In genomic region chr7:28867181-28867580, GRCh38 we compare ENCODE assay signal across 31 cellular contexts.
"Had no signal": no experiment of that assay in that cellular context is flagged by ENCODE, and none has a peak within 500 bp of the region (broad histone marks: within the 10 kb centered on the region; RNA-seq: fewer than 3 reads in every experiment).

No MANE protein-coding gene starts in this region.

- DNase-seq: activated CD4-positive, alpha-beta memory T cell treated with anti-CD3 and anti-CD28 coated beads for 36 hours; activated CD4-positive, alpha-beta T cell treated with anti-CD3 and anti-CD28 coated beads for 4 hours; activated CD4-positive, alpha-beta T cell treated with anti-CD3 and anti-CD28 coated beads, Interleukin-2, amount 10 ng/mL, durations not matched to agents 24 days and 14 days; activated CD4-positive, alpha-beta T cell treated with anti-CD3 and anti-CD28 coated beads, Interleukin-2, amount 50 U/mL, for 1 hour; activated CD4-positive, alpha-beta T cell treated with anti-CD3 and anti-CD28 coated beads, Interleukin-2, amount 50 U/mL, for 4 hours; activated CD4-positive, CD25-positive, alpha-beta regulatory T cell treated with anti-CD3 and anti-CD28 coated beads, Interleukin-2, amount 50 U/mL, for 72 hours; activated CD8-positive, alpha-beta memory T cell treated with anti-CD3 and anti-CD28 coated beads, Interleukin-2, amount 50 U/mL, for 4 hours; activated CD8-positive, alpha-beta T cell treated with anti-CD3 and anti-CD28 coated beads for 36 hours; activated effector memory CD4-positive, alpha-beta T cell treated with anti-CD3 and anti-CD28 coated beads, Interleukin-2, amount 50 U/mL, for 16 hours; activated gamma-delta T cell treated with Interleukin-2 at 50 U/mL for 16 hours; activated naive CD4-positive, alpha-beta T cell; activated naive CD4-positive, alpha-beta T cell treated with anti-CD3 and anti-CD28 coated beads for 36 hours; activated naive CD4-positive, alpha-beta T cell treated with anti-CD3 and anti-CD28 coated beads, Interleukin-2, amount 50 U/mL, for 16 hours; activated naive CD8-positive, alpha-beta T cell treated with anti-CD3 and anti-CD28 coated beads for 36 hours; activated T-cell treated with anti-CD3 and anti-CD28 coated beads for 4 hours; activated T-cell treated with anti-CD3 and anti-CD28 coated beads, Interleukin-2, amount 50 U/mL, for 1 hour; activated T-cell treated with anti-CD3 and anti-CD28 coated beads, Interleukin-2, amount 50 U/mL, for 4 hours; activated T-cell treated with anti-CD3 and anti-CD28 coated beads, Interleukin-2, amount 50 U/mL, for 72 hours; amygdala; anterior cingulate cortex; caudate nucleus; cerebellar nuclear complex; T-helper 1 cell; T-helper 2 cell; T-helper 9 cell; WERI-Rb-1 had no signal

- H3K36me3 ChIP-seq: ascending aorta, cardiac muscle cell, WERI-Rb-1 had no signal

- ATAC-seq: activated CD8-positive, alpha-beta T cell treated with anti-CD3 and anti-CD28 coated beads for 36 hours; activated naive CD4-positive, alpha-beta T cell treated with anti-CD3 and anti-CD28 coated beads, Interleukin-2, amount 50 U/mL, for 72 hours; activated T-cell treated with anti-CD3 and anti-CD28 coated beads, Interleukin-2, amount 50 U/mL, for 4 hours; activated T-cell treated with anti-CD3 and anti-CD28 coated beads, Interleukin-2, amount 50 U/mL, for 72 hours; activated T-helper 17 cell treated with anti-CD3 and anti-CD28 coated beads, Interleukin-2, amount 50 U/mL, for 72 hours; WTC11 had no signal

- H3K27ac ChIP-seq: ascending aorta, cardiac muscle cell, WERI-Rb-1 had no signal

- H3K27me3 ChIP-seq: ascending aorta, cardiac muscle cell had no signal

- H3K4me1 ChIP-seq: ascending aorta had no signal

- H3K9me3 ChIP-seq: ascending aorta had no signal

- H3K4me3 ChIP-seq: ascending aorta, cardiac muscle cell had no signal
